ENCODE assay signal across 8 cellular contexts in genomic region chr3:160006282-160007163, GRCh38. TPM values are rescaled to one million over a fixed set of nuclear protein-coding genes. Genes with fewer than 3 reads are reported as not detected.
DNase-seq lines count a peak whose midpoint lies in the region; ATAC-seq and TF ChIP-seq lines count a peak whose summit lies in the region.

No MANE protein-coding gene starts in this region.

- H3K4me3 ChIP-seq in fibroblast of mammary gland (ENCODE audit: control insufficient read depth, low read depth, low read length), result no peak overlapping the region

- intact Hi-C loops in Right ventricle myocardium inferior (cut with DNase I), result loop anchor here (2.0 to 10.0 kb wide), 4 partner anchors 178 to 742 kb away; no protein-coding TSS in a partner anchor
- intact Hi-C loops in cardiac septum (cut with DNase I), result loop anchor here (2.0 to 5.0 kb wide), 3 partner anchors 122 to 390 kb away; no protein-coding TSS in a partner anchor

- H3K27me3 Mint-ChIP-seq in T-helper 2 cell treated with Interferon-gamma antibody and Interleukin-4, amounts not matched to agents 5 μg/mL and 100 μg/mL, for 36 hours (ENCODE audit: low read depth), result no peaks in the 10 kb centered on the region

- no peak for DNase-seq in Right ventricle myocardium inferior (ENCODE audit: missing footprints)
- DNase-seq in cardiac septum (ENCODE audit: low spot score), result no peak
- DNase-seq in HCEC 1CT, result peak; percentile 77
- peak; percentile 68 for DNase-seq in NCI-H146 (lab: John Stamatoyannopoulos, UW)
- peak; percentile 17 for DNase-seq in T-helper 2 cell treated with Interferon-gamma antibody and Interleukin-4, amounts not matched to agents 5 μg/mL and 100 μg/mL, for 36 hours (ENCODE audit: low spot score)
- DNase-seq in fibroblast of mammary gland (ENCODE audit: low read depth), result peak; percentile 82
- DNase-seq in nucleus accumbens (lab: John Stamatoyannopoulos, UW), result peak in 45 of 56 donors; percentile 2 to 72 (median 29)

- H3K9me3 Mint-ChIP-seq in T-helper 2 cell treated with Interferon-gamma antibody and Interleukin-4, amounts not matched to agents 5 μg/mL and 100 μg/mL, for 36 hours, result peaks cover 3% of the 10 kb centered on the region

- H3K4me3 Mint-ChIP-seq in T-helper 2 cell treated with Interferon-gamma antibody and Interleukin-4, amounts not matched to agents 5 μg/mL and 100 μg/mL, for 36 hours, result no peak overlapping the region

- no peak overlapping the region for H3K27ac Mint-ChIP-seq in T-helper 2 cell treated with Interferon-gamma antibody and Interleukin-4, amounts not matched to agents 5 μg/mL and 100 μg/mL, for 36 hours

- peaks cover 39% of the 10 kb centered on the region for H3K4me1 Mint-ChIP-seq in T-helper 2 cell treated with Interferon-gamma antibody and Interleukin-4, amounts not matched to agents 5 μg/mL and 100 μg/mL, for 36 hours (ENCODE audit: low read depth)

- peak; percentile 74 for ATAC-seq in Right ventricle myocardium inferior
- no peak for ATAC-seq in HG02884 (IDR thresholded peaks at IDR 0.05; ENCODE audit: unreplicated experiment)

- H3K36me3 Mint-ChIP-seq in T-helper 2 cell treated with Interferon-gamma antibody and Interleukin-4, amounts not matched to agents 5 μg/mL and 100 μg/mL, for 36 hours (ENCODE audit: low read depth), result peaks cover under 1% of the 10 kb centered on the region

- TF ChIP-seq CTCF in fibroblast of mammary gland (conservative IDR thresholded peaks at IDR 0.05; ENCODE audit: control insufficient read depth, insufficient read depth, low read depth, low read length), result peak; percentile 99

RNA-seq across cellular contexts. Expression of gene IL12A, which starts 17.9 kb away (rescaled TPM):
- total RNA-seq in Right ventricle myocardium inferior, result 0.46 TPM
- total RNA-seq in cardiac septum, result 0.51 TPM

Comparison
In these comparisons a context has a peak if more than half of its experiments do, and no peak if none do; other contexts are left out.
1. DNase-seq: peak in HCEC 1CT (single experiment), NCI-H146 (single experiment), T-helper 2 cell treated with Interferon-gamma antibody and Interleukin-4, amounts not matched to agents 5 μg/mL and 100 μg/mL, for 36 hours (single experiment), fibroblast of mammary gland (single experiment) and nucleus accumbens (45 of 56); none in Right ventricle myocardium inferior (single experiment) and cardiac septum (single experiment).